In genomic region chr5:136799806-136800372, GRCh38 we compare ENCODE assay signal across 1 cellular context.
TF ChIP-seq lines count a peak whose summit lies in the region.

No MANE protein-coding gene starts in this region.

TF ChIP-seq in GM23338, 12 proteins besides CTCF, POLR2A, EP300 and RAD21 (continued from another document):
- no peak for TF ChIP-seq REST (IDR thresholded peaks at IDR 0.05; ENCODE audit: unreplicated experiment)
